Comparison of ENCODE assay signal across 8 cellular contexts in the genomic region with DNA sequence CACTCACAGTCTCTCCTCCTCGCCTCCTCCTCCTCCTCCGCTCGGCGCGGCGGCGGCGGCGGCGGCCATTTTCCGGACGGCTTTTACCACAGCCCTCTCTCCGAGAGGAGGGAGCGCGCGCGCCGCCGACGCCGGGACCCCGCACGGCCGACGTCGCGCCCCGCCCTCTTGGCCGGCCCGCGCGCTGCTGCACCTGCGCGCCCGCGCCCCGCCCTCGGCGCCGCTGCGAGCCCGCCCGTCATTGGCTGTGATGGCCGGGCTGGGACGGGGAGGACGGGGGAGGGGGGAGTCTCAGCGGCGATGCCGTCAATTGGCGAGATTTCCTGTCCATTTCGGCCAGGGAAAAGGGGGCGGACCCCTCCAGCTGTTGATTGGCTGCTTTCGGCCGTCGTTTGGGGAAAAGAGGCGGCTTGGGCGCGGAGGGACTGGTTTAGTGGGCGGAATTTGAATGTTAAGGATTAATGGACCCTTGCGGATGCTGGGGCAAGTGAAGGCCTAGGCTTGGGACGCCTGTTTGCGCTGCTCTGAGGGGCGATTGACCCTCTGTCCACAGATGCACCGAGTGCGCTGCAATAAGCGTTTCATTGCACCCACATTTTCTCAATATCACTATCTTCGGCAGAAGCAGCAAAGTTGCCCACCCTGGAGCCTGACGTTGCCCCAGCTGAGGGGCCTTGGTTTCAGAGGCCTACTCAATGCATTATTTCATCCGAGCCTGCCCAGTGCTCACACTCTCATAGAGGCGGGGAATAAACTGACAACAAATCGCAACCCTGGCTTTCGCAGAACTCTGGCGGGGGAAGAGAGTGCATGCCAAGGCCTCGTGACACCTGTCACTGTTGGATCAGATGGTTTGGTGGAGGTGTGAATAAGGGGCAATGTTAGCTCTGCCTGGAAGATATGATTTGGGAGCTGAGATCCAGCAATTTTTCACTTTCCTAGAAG. TPM values are rescaled to one million over a fixed set of nuclear protein-coding genes. Genes with fewer than 3 reads are reported as not detected.
DNase-seq lines count a peak whose midpoint lies in the region; ATAC-seq, FAIRE-seq and TF ChIP-seq lines count a peak whose summit lies in the region.

A gene (minus strand): TSS at position 121 of the 945 bp plus-strand sequence.

- peaks cover 7% of the 10 kb centered on the region in 2 experiments for H4K20me1 ChIP-seq in H1 (replicated peaks in 1 of 2; ENCODE audit: control insufficient read depth in 1 of 2, insufficient read depth in 2 of 2, low read length in 2 of 2)

- H3K9ac ChIP-seq in H1 (replicated peaks in 1 of 4; ENCODE audit: extremely low read depth in 1 of 4, low read depth in 3 of 4, low read length in 3 of 4) (peak within 1 kb of the TSS; percentile 54 to 90 (median 73)), mesenchymal stem cell (ENCODE audit: low read length) (peak within 1 kb of the TSS; percentile 95)

- no peak within 1 kb of the TSS for H2AK5ac ChIP-seq in H1 (ENCODE audit: low read depth, low read length)
- no peak within 1 kb of the TSS for H2AK5ac ChIP-seq in mesenchymal stem cell (ENCODE audit: low read length, severe bottlenecking)

- no peak within 1 kb of the TSS for H2BK12ac ChIP-seq in H1 (ENCODE audit: low read depth, low read length)
- no peak within 1 kb of the TSS for H2BK12ac ChIP-seq in mesenchymal stem cell (ENCODE audit: low read length in 2 of 2)

- H2BK120ac ChIP-seq in H1 (replicated peaks; ENCODE audit: low read depth, low read length) (no peak within 1 kb of the TSS), mesenchymal stem cell (ENCODE audit: low read depth, low read length) (peak within 1 kb of the TSS; percentile 89)

- H3K23me2 ChIP-seq in H1 (ENCODE audit: low read depth, low read length), result peaks cover 7% of the 10 kb centered on the region; the same call in 1 of the 2 replicates

- peak; percentile 73 for ATAC-seq in GM21360 (IDR thresholded peaks at IDR 0.05; ENCODE audit: unreplicated experiment)

- TF ChIP-seq EP300 in H1 (IDR thresholded peaks at IDR 0.05; ENCODE audit: borderline replicate concordance in 1 of 2, low read depth in 2 of 2, low read length in 2 of 2), result no peak

- no peaks in the 10 kb centered on the region; a peak in 1 of 8 replicates for H3K36me3 ChIP-seq in H1 (ENCODE audit: control insufficient read depth in 2 of 4, insufficient read depth in 4 of 4, low read length in 3 of 4)
- no peaks in the 10 kb centered on the region for H3K36me3 ChIP-seq in mesenchymal stem cell (ENCODE audit: control insufficient read depth in 1 of 2, insufficient read depth in 2 of 2, low read depth in 1 of 2, low read length in 2 of 2)

- H2BK5ac ChIP-seq in H1 (ENCODE audit: low read depth, low read length) (no peak within 1 kb of the TSS), mesenchymal stem cell (ENCODE audit: low read depth, low read length, poor library complexity, severe bottlenecking) (no peak within 1 kb of the TSS)

- H3K4me2 ChIP-seq in H1 (ENCODE audit: insufficient read depth in 1 of 2, low read depth in 2 of 2, low read length in 2 of 2) (peak within 1 kb of the TSS; percentile 95 to 98), mesenchymal stem cell (ENCODE audit: low read length, poor library complexity, severe bottlenecking) (peak within 1 kb of the TSS; percentile 87)

- H3K4me3 ChIP-seq in H1 (ENCODE audit: extremely low read depth in 1 of 4, insufficient read depth in 2 of 4, low read depth in 3 of 4, low read length in 4 of 4) (peak within 1 kb of the TSS; percentile 51 to 92 (median 58)), mesenchymal stem cell (ENCODE audit: insufficient read depth in 1 of 2, low read depth in 1 of 2, low read length in 2 of 2) (peak within 1 kb of the TSS; percentile 76 to 92)

- H4K8ac ChIP-seq in H1 (ENCODE audit: extremely low read depth, insufficient read depth, low read length) (peak within 1 kb of the TSS; percentile 68; the same call in 1 of the 2 replicates), mesenchymal stem cell (ENCODE audit: low read length) (peak within 1 kb of the TSS; percentile 64)

- H3K9me3 ChIP-seq in H1 (ENCODE audit: insufficient read depth in 2 of 2, low read depth in 1 of 2, low read length in 1 of 2) (no peaks in the 10 kb centered on the region), mesenchymal stem cell (ENCODE audit: control insufficient read depth, low read length) (peaks cover 4% of the 10 kb centered on the region)

- DNase-seq in CMK (ENCODE audit: low read depth), result peak; percentile 59
- DNase-seq in HT1080 (ENCODE audit: low read depth), result peak; percentile 86
- DNase-seq in NOMO-1 treated with dmso at 0.1 percent for 144 hours (lab: John Stamatoyannopoulos, UW; ENCODE audit: unreplicated experiment), result peak; percentile 80
- DNase-seq in activated CD8-positive, alpha-beta memory T cell treated with anti-CD3 and anti-CD28 coated beads for 48 hours (ENCODE audit: low read depth in 2 of 3, low spot score in 2 of 3), result peak; percentile 41 to 84 (median 55)
- DNase-seq in H1 (ENCODE audit: low read depth in 1 of 2, low spot score in 2 of 2), result peak; percentile 68 to 87
- DNase-seq in mesenchymal stem cell, result peak; percentile 91
- peak; percentile 63 for DNase-seq in stimulated activated CD8-positive, alpha-beta memory T cell treated with anti-CD3 and anti-CD28 coated beads, Interleukin-12 subunit alpha, Interleukin-12 subunit beta, amount 100 ng/mL, for 24 hours (ENCODE audit: extremely low read depth)

- TF ChIP-seq RAD21 in H1 (IDR thresholded peaks at IDR 0.05 in 1 of 2, conservative IDR thresholded peaks at IDR 0.05 in 1 of 2; ENCODE audit: low read depth in 2 of 2, low read length in 2 of 2), result no peak

- H3K18ac ChIP-seq in H1 (ENCODE audit: extremely low read depth, low read length) (no peak within 1 kb of the TSS; the same call in 1 of the 2 replicates), mesenchymal stem cell (ENCODE audit: low read depth in 1 of 2, low read length in 2 of 2) (peak within 1 kb of the TSS; percentile 75 to 93)

- peaks cover 11 to 38% of the 10 kb centered on the region in 2 experiments for H3K79me2 ChIP-seq in H1 (ENCODE audit: control insufficient read depth in 1 of 2, insufficient read depth in 2 of 2, low read length in 2 of 2)

- H3K23ac ChIP-seq in H1 (ENCODE audit: insufficient read length), result no peak within 1 kb of the TSS
- H3K23ac ChIP-seq in mesenchymal stem cell (ENCODE audit: low read length in 2 of 2), result no peak within 1 kb of the TSS

- TF ChIP-seq POLR2A in H1 (IDR thresholded peaks at IDR 0.05; ENCODE audit: control extremely low read depth in 1 of 2, low read depth in 2 of 2, low read length in 2 of 2), result peak in 1 of 2 experiments; percentile 28; a peak in 2 of 3 replicates

- H4K5ac ChIP-seq in H1 (ENCODE audit: insufficient read length, low read depth, low read length), result peak within 1 kb of the TSS; percentile 83

- H3K14ac ChIP-seq in H1 (ENCODE audit: insufficient read length) (no peak within 1 kb of the TSS), mesenchymal stem cell (ENCODE audit: low read length in 2 of 2) (peak within 1 kb of the TSS in 1 of 2 experiments; percentile 48)

- H2BK20ac ChIP-seq in H1 (ENCODE audit: low read length), result no peak within 1 kb of the TSS

- H2BK15ac ChIP-seq in H1 (ENCODE audit: low read length) (no peak within 1 kb of the TSS), mesenchymal stem cell (ENCODE audit: low read depth, poor library complexity, severe bottlenecking) (no peak within 1 kb of the TSS)

- POLR2A ChIA-PET in H1 (lab: Charles Lee; ENCODE audit: partially characterized antibody), result interaction anchor here (1.0 to 1.2 kb wide), 3 partner anchors 76 to 127 kb away, joined by 3 to 4 read pairs (median 4); a partner anchor contains a TSS

- WGBS in H1 (ENCODE audit: extremely low coverage in 1 of 2, insufficient coverage in 1 of 2, insufficient read length in 1 of 2, insufficient replicate concordance in 2 of 2, low coverage in 1 of 2, low lambda C conversion rate in 2 of 2, missing lambda C conversion rate in 1 of 2), 2 experiments, result 31% methylated on average over 14 of the region's 74 CpGs; no CpG with 5 or more reads in 1 of the 2 experiments
- 20% methylated on average over 35 of the region's 74 CpGs for WGBS in mesenchymal stem cell

- H4K91ac ChIP-seq in H1 (replicated peaks; ENCODE audit: insufficient read length, low read length), result no peak within 1 kb of the TSS
- H4K91ac ChIP-seq in mesenchymal stem cell (ENCODE audit: low read length), result peak within 1 kb of the TSS; percentile 92

- no peak for FAIRE-seq in H1 (lab: Jason Lieb, UNC)

- no peak for TF ChIP-seq CTCF in H1 (IDR thresholded peaks at IDR 0.05; ENCODE audit: control extremely low read depth in 1 of 3, insufficient read depth in 1 of 3, low read depth in 1 of 3, low read length in 3 of 3)

- H3K4ac ChIP-seq in H1 (replicated peaks; ENCODE audit: insufficient read length, low read depth, low read length) (no peak within 1 kb of the TSS), mesenchymal stem cell (ENCODE audit: low read depth in 1 of 2, low read length in 2 of 2) (peak within 1 kb of the TSS in 1 of 2 experiments; percentile 98)

- peaks cover 2 to 21% (median 6%) of the 10 kb centered on the region in 4 experiments; a peak in 6 of 7 replicates for H3K4me1 ChIP-seq in H1 (replicated peaks in 1 of 4; ENCODE audit: control insufficient read depth in 3 of 4, insufficient read depth in 4 of 4, low read length in 3 of 4)
- peaks cover 15% of the 10 kb centered on the region for H3K4me1 ChIP-seq in mesenchymal stem cell (ENCODE audit: control insufficient read depth, insufficient read depth, low read depth, low read length)

- H3K79me1 ChIP-seq in H1 (ENCODE audit: low read depth, low read length) (peaks cover 3% of the 10 kb centered on the region), mesenchymal stem cell (replicated peaks; ENCODE audit: low read length, poor library complexity, severe bottlenecking) (no peaks in the 10 kb centered on the region)

- CTCF ChIA-PET in H1 (lab: Charles Lee; ENCODE audit: partially characterized antibody), result no interaction called here

- H3K27me3 ChIP-seq in H1 (replicated peaks in 1 of 4; ENCODE audit: control insufficient read depth in 3 of 4, extremely low read depth in 1 of 4, insufficient read depth in 3 of 4, low read length in 3 of 4) (no peaks in the 10 kb centered on the region), mesenchymal stem cell (ENCODE audit: control insufficient read depth in 1 of 2, insufficient read depth in 1 of 2, low read length in 2 of 2) (peaks cover 0 to 29% of the 10 kb centered on the region in 2 experiments)

- H3K27ac ChIP-seq in H1 (ENCODE audit: low read depth, low read length), result peak within 1 kb of the TSS; percentile 77; the same call in 1 of the 2 replicates
- peak within 1 kb of the TSS; percentile 65 for H3K27ac ChIP-seq in mesenchymal stem cell (ENCODE audit: low read length, poor library complexity, severe bottlenecking)

- H3K56ac ChIP-seq in H1 (replicated peaks; ENCODE audit: insufficient read length, low read depth, low read length), result no peak within 1 kb of the TSS

- peak within 1 kb of the TSS; percentile 58; the same call in 1 of the 2 replicates for H2AFZ ChIP-seq in H1 (ENCODE audit: low read length)
- peak within 1 kb of the TSS; percentile 96 for H2AFZ ChIP-seq in mesenchymal stem cell (ENCODE audit: low read depth, low read length)

RNA-seq across cellular contexts. Expression of the gene that starts here (rescaled TPM):
- 27.2 and 32.0 TPM in 2 replicates for total RNA-seq in HT1080 (2014; rRNA removed; shearing (Covaris generic))
- polyA plus RNA-seq in HT1080 (2015; cell fraction: cytosol; rRNA removed), result 18.1 and 19.3 TPM in 2 replicates
- polyA plus RNA-seq in HT1080 (2015; cell fraction: nucleus; rRNA removed), result 17.0 and 18.2 TPM in 2 replicates
- total RNA-seq in H1 (2021; fragmentation: NEBNext Ultra II Directional; extraction: Animal tissue kit (Norgen Biotek cat#: 25700)), result 32.0 and 32.4 TPM in 2 replicates
- polyA plus RNA-seq in H1 (2011; rRNA removed), result 5.0 and 6.9 TPM in 2 replicates
- 8.9 TPM for polyA plus RNA-seq in H1 (2011; cell fraction: cytosol; rRNA removed)
- polyA plus RNA-seq in H1 (2011; cell fraction: nucleus; rRNA removed), result 13.7 TPM
- 13.2 to 14.0 TPM (median 13.8 TPM) in 4 replicates for polyA plus RNA-seq in H1 (2012, experiment 1 of 2)
- 9.1 TPM for polyA plus RNA-seq in H1 (2012, experiment 2 of 2)
- polyA plus RNA-seq in H1 (2013, experiment 1 of 2), result 18.7 TPM
- polyA plus RNA-seq in H1 (2013, experiment 2 of 2), result 12.7 TPM
- 19.4 and 21.7 TPM in 2 replicates for polyA minus RNA-seq in H1 (2011; rRNA and poly(A)+ RNA removed)
- 8.8 TPM for polyA minus RNA-seq in H1 (2011; cell fraction: cytosol; rRNA and poly(A)+ RNA removed)
- polyA minus RNA-seq in H1 (2011; cell fraction: nucleus; rRNA and poly(A)+ RNA removed), result 30.8 TPM
- 19.1 TPM for polyA plus RNA-seq in mesenchymal stem cell (2013, experiment 1 of 2)
- polyA plus RNA-seq in mesenchymal stem cell (2013, experiment 2 of 2), result 20.5 TPM

Comparison
In these comparisons a context has a peak if more than half of its experiments do, and no peak if none do; other contexts are left out.
1. Peak in every context shown above with its lines: DNase-seq, ATAC-seq, H3K4me3 ChIP-seq and H3K27ac ChIP-seq.